In the genomic region with DNA sequence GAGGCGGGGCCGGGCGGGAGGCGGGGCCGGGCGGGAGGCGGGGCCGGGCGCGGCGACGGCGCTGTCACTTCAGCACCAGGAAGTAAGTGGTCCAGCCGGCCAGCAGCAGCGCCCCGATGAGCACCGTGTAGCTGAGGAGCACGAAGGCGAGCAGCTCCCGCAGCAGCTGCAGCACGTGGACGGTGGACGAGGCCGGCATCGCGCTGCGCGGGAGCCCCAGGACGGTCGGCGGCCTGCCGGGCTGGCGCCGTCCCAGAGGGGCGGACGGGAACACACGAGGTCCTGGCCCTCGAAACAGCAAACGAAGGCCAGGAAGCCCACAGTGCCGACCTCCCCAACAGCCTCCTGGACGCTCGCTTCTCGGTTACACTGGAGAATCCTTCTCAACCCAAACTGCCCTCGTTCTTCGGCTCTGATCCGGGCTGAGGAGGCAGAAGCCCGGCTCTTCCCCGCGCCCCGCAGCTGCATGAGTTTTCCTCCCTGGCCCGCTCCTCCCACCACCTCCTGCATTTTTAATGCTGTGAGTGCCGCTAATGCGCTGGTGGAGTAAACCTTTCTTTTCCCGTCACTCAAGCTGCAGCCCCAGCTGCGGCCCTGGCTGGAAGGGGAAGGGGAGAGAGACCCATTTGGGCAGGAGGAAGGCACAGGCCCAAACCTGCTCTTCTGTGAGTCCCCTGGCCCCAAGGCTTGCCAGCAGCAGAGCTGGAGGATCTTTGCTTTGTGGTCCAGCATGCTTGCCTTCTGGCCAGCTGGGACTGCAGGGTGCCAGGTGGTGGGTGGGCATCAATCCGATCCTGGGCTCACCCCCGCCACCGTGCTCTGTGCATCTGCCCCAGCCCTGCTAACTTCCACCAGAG, we compare ENCODE assay signal across 2 cellular contexts.
TF ChIP-seq lines count a peak whose summit lies in the region.

No MANE protein-coding gene starts in this region.

TF ChIP-seq in HEK293, 187 proteins besides CTCF, POLR2A, EP300 and RAD21 (continued from another document and continues in another):
- no peak for TF ChIP-seq ZSCAN5A (tag by site-specific recombination; IDR thresholded peaks at IDR 0.05)
- no peak for TF ChIP-seq ZNF202 (tag by site-specific recombination; IDR thresholded peaks at IDR 0.05; ENCODE audit: borderline replicate concordance)
- TF ChIP-seq ZNF19 (tag by site-specific recombination; IDR thresholded peaks at IDR 0.05; ENCODE audit: low read depth), result no peak
- TF ChIP-seq, protein P1, sequence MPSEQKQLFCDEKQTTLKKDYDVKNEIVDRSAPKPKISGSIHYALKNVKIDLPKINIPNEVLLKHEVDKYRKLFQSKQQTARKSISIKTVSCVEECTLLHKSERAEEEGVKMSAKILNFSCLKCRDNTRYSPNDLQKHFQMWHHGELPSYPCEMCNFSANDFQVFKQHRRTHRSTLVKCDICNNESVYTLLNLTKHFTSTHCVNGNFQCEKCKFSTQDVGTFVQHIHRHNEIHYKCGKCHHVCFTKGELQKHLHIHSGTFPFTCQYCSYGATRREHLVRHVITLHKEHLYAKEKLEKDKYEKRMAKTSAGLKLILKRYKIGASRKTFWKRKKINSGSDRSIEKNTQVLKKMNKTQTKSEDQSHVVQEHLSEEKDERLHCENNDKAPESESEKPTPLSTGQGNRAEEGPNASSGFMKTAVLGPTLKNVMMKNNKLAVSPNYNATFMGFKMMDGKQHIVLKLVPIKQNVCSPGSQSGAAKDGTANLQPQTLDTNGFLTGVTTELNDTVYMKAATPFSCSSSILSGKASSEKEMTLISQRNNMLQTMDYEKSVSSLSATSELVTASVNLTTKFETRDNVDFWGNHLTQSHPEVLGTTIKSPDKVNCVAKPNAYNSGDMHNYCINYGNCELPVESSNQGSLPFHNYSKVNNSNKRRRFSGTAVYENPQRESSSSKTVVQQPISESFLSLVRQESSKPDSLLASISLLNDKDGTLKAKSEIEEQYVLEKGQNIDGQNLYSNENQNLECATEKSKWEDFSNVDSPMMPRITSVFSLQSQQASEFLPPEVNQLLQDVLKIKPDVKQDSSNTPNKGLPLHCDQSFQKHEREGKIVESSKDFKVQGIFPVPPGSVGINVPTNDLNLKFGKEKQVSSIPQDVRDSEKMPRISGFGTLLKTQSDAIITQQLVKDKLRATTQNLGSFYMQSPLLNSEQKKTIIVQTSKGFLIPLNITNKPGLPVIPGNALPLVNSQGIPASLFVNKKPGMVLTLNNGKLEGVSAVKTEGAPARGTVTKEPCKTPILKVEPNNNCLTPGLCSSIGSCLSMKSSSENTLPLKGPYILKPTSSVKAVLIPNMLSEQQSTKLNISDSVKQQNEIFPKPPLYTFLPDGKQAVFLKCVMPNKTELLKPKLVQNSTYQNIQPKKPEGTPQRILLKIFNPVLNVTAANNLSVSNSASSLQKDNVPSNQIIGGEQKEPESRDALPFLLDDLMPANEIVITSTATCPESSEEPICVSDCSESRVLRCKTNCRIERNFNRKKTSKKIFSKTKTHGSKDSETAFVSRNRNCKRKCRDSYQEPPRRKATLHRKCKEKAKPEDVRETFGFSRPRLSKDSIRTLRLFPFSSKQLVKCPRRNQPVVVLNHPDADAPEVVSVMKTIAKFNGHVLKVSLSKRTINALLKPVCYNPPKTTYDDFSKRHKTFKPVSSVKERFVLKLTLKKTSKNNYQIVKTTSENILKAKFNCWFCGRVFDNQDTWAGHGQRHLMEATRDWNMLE (tag by site-specific recombination; conservative IDR thresholded peaks at IDR 0.05; ENCODE audit: low read depth), result no peak
- TF ChIP-seq ZNF692 (tag by site-specific recombination; IDR thresholded peaks at IDR 0.05), result 0 out of 2 replicates have a peak, but pooled peaks have one; percentile 12
- TF ChIP-seq ZNF747 (tag by site-specific recombination; IDR thresholded peaks at IDR 0.05), result no peak
- TF ChIP-seq ZNF174 (tag by site-specific recombination; IDR thresholded peaks at IDR 0.05), result no peak
- TF ChIP-seq ZNF560 (tag by site-specific recombination; IDR thresholded peaks at IDR 0.05; ENCODE audit: borderline replicate concordance), result no peak
- TF ChIP-seq ZNF777 (tag by site-specific recombination; IDR thresholded peaks at IDR 0.05; ENCODE audit: borderline replicate concordance), result no peak
- TF ChIP-seq, protein P2, sequence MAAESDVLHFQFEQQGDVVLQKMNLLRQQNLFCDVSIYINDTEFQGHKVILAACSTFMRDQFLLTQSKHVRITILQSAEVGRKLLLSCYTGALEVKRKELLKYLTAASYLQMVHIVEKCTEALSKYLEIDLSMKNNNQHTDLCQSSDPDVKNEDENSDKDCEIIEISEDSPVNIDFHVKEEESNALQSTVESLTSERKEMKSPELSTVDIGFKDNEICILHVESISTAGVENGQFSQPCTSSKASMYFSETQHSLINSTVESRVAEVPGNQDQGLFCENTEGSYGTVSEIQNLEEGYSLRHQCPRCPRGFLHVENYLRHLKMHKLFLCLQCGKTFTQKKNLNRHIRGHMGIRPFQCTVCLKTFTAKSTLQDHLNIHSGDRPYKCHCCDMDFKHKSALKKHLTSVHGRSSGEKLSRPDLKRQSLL (tag by site-specific recombination; IDR thresholded peaks at IDR 0.05), result 0 out of 2 replicates have a peak, but pooled peaks have one; percentile 16
- no peak for TF ChIP-seq ZNF530 (tag by site-specific recombination; IDR thresholded peaks at IDR 0.05; ENCODE audit: low read depth)
- TF ChIP-seq, protein P3, sequence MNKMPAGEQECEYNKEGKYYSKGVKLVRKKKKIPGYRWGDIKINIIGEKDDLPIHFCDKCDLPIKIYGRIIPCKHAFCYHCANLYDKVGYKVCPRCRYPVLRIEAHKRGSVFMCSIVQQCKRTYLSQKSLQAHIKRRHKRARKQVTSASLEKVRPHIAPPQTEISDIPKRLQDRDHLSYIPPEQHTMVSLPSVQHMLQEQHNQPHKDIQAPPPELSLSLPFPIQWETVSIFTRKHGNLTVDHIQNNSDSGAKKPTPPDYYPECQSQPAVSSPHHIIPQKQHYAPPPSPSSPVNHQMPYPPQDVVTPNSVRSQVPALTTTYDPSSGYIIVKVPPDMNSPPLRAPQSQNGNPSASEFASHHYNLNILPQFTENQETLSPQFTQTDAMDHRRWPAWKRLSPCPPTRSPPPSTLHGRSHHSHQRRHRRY (tag by site-specific recombination; IDR thresholded peaks at IDR 0.05), result no peak
- TF ChIP-seq PRDM1 (tag by site-specific recombination; IDR thresholded peaks at IDR 0.05), result no peak
- TF ChIP-seq ZNF621 (tag by site-specific recombination; IDR thresholded peaks at IDR 0.05), result no peak

TF ChIP-seq in GM12878, 131 proteins besides CTCF, POLR2A, EP300 and RAD21 (continued from another document and continues in another):
- TF ChIP-seq, protein P4, sequence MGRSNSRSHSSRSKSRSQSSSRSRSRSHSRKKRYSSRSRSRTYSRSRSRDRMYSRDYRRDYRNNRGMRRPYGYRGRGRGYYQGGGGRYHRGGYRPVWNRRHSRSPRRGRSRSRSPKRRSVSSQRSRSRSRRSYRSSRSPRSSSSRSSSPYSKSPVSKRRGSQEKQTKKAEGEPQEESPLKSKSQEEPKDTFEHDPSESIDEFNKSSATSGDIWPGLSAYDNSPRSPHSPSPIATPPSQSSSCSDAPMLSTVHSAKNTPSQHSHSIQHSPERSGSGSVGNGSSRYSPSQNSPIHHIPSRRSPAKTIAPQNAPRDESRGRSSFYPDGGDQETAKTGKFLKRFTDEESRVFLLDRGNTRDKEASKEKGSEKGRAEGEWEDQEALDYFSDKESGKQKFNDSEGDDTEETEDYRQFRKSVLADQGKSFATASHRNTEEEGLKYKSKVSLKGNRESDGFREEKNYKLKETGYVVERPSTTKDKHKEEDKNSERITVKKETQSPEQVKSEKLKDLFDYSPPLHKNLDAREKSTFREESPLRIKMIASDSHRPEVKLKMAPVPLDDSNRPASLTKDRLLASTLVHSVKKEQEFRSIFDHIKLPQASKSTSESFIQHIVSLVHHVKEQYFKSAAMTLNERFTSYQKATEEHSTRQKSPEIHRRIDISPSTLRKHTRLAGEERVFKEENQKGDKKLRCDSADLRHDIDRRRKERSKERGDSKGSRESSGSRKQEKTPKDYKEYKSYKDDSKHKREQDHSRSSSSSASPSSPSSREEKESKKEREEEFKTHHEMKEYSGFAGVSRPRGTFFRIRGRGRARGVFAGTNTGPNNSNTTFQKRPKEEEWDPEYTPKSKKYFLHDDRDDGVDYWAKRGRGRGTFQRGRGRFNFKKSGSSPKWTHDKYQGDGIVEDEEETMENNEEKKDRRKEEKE (IDR thresholded peaks at IDR 0.05), result no peak
- no peak for TF ChIP-seq KDM1A (IDR thresholded peaks at IDR 0.05; ENCODE audit: borderline replicate concordance)
- TF ChIP-seq RBBP5 (conservative IDR thresholded peaks at IDR 0.05), result no peak
- no peak for TF ChIP-seq POLR2AphosphoS2 (IDR thresholded peaks at IDR 0.05; ENCODE audit: low read depth, low read length)
- TF ChIP-seq TAF1 (IDR thresholded peaks at IDR 0.05; ENCODE audit: borderline replicate concordance, low read depth, low read length), result no peak
- no peak for TF ChIP-seq KLF5 (IDR thresholded peaks at IDR 0.05; ENCODE audit: partially characterized antibody)
- no peak for TF ChIP-seq JUND (IDR thresholded peaks at IDR 0.05; ENCODE audit: low read depth, low read length)
- TF ChIP-seq SREBF1 (IDR thresholded peaks at IDR 0.05; ENCODE audit: low read length), result no peak
- TF ChIP-seq MYC (IDR thresholded peaks at IDR 0.05; ENCODE audit: insufficient read depth, insufficient read length, insufficient replicate concordance, low read length, severe bottlenecking), result peak; percentile 62
- no peak for TF ChIP-seq MTA2 (IDR thresholded peaks at IDR 0.05; ENCODE audit: low read depth)
- TF ChIP-seq BRCA1 (IDR thresholded peaks at IDR 0.05; ENCODE audit: low read depth, low read length), result no peak
- TF ChIP-seq CHD4 (IDR thresholded peaks at IDR 0.05), result no peak
- TF ChIP-seq, protein P5, sequence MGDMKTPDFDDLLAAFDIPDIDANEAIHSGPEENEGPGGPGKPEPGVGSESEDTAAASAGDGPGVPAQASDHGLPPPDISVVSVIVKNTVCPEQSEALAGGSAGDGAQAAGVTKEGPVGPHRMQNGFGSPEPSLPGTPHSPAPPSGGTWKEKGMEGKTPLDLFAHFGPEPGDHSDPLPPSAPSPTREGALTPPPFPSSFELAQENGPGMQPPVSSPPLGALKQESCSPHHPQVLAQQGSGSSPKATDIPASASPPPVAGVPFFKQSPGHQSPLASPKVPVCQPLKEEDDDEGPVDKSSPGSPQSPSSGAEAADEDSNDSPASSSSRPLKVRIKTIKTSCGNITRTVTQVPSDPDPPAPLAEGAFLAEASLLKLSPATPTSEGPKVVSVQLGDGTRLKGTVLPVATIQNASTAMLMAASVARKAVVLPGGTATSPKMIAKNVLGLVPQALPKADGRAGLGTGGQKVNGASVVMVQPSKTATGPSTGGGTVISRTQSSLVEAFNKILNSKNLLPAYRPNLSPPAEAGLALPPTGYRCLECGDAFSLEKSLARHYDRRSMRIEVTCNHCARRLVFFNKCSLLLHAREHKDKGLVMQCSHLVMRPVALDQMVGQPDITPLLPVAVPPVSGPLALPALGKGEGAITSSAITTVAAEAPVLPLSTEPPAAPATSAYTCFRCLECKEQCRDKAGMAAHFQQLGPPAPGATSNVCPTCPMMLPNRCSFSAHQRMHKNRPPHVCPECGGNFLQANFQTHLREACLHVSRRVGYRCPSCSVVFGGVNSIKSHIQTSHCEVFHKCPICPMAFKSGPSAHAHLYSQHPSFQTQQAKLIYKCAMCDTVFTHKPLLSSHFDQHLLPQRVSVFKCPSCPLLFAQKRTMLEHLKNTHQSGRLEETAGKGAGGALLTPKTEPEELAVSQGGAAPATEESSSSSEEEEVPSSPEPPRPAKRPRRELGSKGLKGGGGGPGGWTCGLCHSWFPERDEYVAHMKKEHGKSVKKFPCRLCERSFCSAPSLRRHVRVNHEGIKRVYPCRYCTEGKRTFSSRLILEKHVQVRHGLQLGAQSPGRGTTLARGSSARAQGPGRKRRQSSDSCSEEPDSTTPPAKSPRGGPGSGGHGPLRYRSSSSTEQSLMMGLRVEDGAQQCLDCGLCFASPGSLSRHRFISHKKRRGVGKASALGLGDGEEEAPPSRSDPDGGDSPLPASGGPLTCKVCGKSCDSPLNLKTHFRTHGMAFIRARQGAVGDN (IDR thresholded peaks at IDR 0.05), result peak; percentile 90
- peak in 1 of 2 experiments; percentile 75; a peak in 2 of 4 replicates for TF ChIP-seq BHLHE40 (IDR thresholded peaks at IDR 0.05; ENCODE audit: borderline replicate concordance in 1 of 2, low read depth in 2 of 2, low read length in 1 of 2)
- no peak for TF ChIP-seq SUPT20H (IDR thresholded peaks at IDR 0.05; ENCODE audit: borderline replicate concordance, control insufficient read depth, low read depth, low read length)
- TF ChIP-seq E4F1 (IDR thresholded peaks at IDR 0.05; ENCODE audit: borderline replicate concordance, partially characterized antibody), result no peak
- no peak for TF ChIP-seq ASH2L (IDR thresholded peaks at IDR 0.05; ENCODE audit: borderline replicate concordance, low read depth)
- TF ChIP-seq, protein P6, sequence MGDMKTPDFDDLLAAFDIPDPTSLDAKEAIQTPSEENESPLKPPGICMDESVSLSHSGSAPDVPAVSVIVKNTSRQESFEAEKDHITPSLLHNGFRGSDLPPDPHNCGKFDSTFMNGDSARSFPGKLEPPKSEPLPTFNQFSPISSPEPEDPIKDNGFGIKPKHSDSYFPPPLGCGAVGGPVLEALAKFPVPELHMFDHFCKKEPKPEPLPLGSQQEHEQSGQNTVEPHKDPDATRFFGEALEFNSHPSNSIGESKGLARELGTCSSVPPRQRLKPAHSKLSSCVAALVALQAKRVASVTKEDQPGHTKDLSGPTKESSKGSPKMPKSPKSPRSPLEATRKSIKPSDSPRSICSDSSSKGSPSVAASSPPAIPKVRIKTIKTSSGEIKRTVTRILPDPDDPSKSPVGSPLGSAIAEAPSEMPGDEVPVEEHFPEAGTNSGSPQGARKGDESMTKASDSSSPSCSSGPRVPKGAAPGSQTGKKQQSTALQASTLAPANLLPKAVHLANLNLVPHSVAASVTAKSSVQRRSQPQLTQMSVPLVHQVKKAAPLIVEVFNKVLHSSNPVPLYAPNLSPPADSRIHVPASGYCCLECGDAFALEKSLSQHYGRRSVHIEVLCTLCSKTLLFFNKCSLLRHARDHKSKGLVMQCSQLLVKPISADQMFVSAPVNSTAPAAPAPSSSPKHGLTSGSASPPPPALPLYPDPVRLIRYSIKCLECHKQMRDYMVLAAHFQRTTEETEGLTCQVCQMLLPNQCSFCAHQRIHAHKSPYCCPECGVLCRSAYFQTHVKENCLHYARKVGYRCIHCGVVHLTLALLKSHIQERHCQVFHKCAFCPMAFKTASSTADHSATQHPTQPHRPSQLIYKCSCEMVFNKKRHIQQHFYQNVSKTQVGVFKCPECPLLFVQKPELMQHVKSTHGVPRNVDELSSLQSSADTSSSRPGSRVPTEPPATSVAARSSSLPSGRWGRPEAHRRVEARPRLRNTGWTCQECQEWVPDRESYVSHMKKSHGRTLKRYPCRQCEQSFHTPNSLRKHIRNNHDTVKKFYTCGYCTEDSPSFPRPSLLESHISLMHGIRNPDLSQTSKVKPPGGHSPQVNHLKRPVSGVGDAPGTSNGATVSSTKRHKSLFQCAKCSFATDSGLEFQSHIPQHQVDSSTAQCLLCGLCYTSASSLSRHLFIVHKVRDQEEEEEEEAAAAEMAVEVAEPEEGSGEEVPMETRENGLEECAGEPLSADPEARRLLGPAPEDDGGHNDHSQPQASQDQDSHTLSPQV (IDR thresholded peaks at IDR 0.05), result no peak
